9 cellular contexts compared by ENCODE assay signal in genomic region chr13:22040810-22041364, GRCh38.
DNase-seq lines count a peak whose midpoint lies in the region; ATAC-seq, FAIRE-seq and TF ChIP-seq lines count a peak whose summit lies in the region.
"Had no signal": no experiment of that assay in that cellular context is flagged by ENCODE, and none has a peak within 500 bp of the region (broad histone marks: within the 10 kb centered on the region; RNA-seq: fewer than 3 reads in every experiment).

No MANE protein-coding gene starts in this region.

- 87 to 88% methylated on average over 23 of the region's 23 CpGs for WGBS in thyroid gland, 2 donors

- no peaks in the 10 kb centered on the region for H3K36me3 ChIP-seq in effector memory CD4-positive, alpha-beta T cell (ENCODE audit: control insufficient read depth, insufficient read depth, low read length)
- no peaks in the 10 kb centered on the region for H3K36me3 ChIP-seq in thyroid gland

- peaks cover 10% of the 10 kb centered on the region for H3K9me3 Mint-ChIP-seq in nephron

- no peaks in the 10 kb centered on the region for H3K4me1 ChIP-seq in effector memory CD4-positive, alpha-beta T cell (ENCODE audit: control insufficient read depth, insufficient read depth, low read length, poor library complexity, severe bottlenecking)
- H3K4me1 ChIP-seq in thyroid gland = no peaks in the 10 kb centered on the region

- H3K27ac Mint-ChIP-seq in nephron = peak overlapping the region in 1 of 3 experiments; percentile 37

- H3K36me3 Mint-ChIP-seq in nephron (ENCODE audit: low read depth) = peaks cover 5% of the 10 kb centered on the region

- no peaks in the 10 kb centered on the region for H3K9me3 ChIP-seq in effector memory CD4-positive, alpha-beta T cell (ENCODE audit: control insufficient read depth, low read length)
- no peaks in the 10 kb centered on the region for H3K9me3 ChIP-seq in thyroid gland

- no peaks in the 10 kb centered on the region for H3K27me3 ChIP-seq in effector memory CD4-positive, alpha-beta T cell (replicated peaks; ENCODE audit: control insufficient read depth, insufficient read depth, low read length, poor library complexity, severe bottlenecking)
- no peaks in the 10 kb centered on the region for H3K27me3 ChIP-seq in thyroid gland

- no peak overlapping the region for H3K27ac ChIP-seq in effector memory CD4-positive, alpha-beta T cell (ENCODE audit: insufficient read depth, low read length, poor library complexity, severe bottlenecking)
- no peak overlapping the region for H3K27ac ChIP-seq in thyroid gland

- DNase-seq in NCI-H510A treated with DMSO at 0.1 percent for 48 hours (lab: John Stamatoyannopoulos, UW) (peak; percentile 7), thyroid gland (no peak), GM12892 (ENCODE audit: insufficient read length) (no peak)
- no peak for DNase-seq in effector memory CD4-positive, alpha-beta T cell
- DNase-seq: EL had no signal

- H3K4me1 Mint-ChIP-seq in nephron = no peaks in the 10 kb centered on the region

- no peak for TF ChIP-seq POLR2A in thyroid gland (IDR thresholded peaks at IDR 0.05)
- TF ChIP-seq POLR2A in GM12892 (IDR thresholded peaks at IDR 0.05; ENCODE audit: low read depth, low read length) = no peak

- ATAC-seq in GM18868 (IDR thresholded peaks at IDR 0.05; ENCODE audit: unreplicated experiment) (peak; percentile 70), GM21526 (IDR thresholded peaks at IDR 0.05; ENCODE audit: low FRiP score, unreplicated experiment) (no peak), HG03442 (IDR thresholded peaks at IDR 0.05; ENCODE audit: unreplicated experiment) (no peak)

- intact Hi-C loops in thyroid gland (cut with DNase I) = no loop called here

- H3K4me3 Mint-ChIP-seq in nephron = peak overlapping the region; percentile 77 to 84 (median 78)

- peak overlapping the region; percentile 30 for H3K4me3 ChIP-seq in effector memory CD4-positive, alpha-beta T cell (ENCODE audit: insufficient read depth, low read depth, low read length, poor library complexity, severe bottlenecking)
- no peak overlapping the region for H3K4me3 ChIP-seq in thyroid gland (replicated peaks in 1 of 3)

- no peak for TF ChIP-seq CTCF in nephron (IDR thresholded peaks at IDR 0.05; ENCODE audit: unreplicated experiment in 3 of 3)
- no peak for TF ChIP-seq CTCF in thyroid gland (IDR thresholded peaks at IDR 0.05)

- FAIRE-seq in GM12892 (lab: Jason Lieb, UNC) = no peak

- H3K27me3 Mint-ChIP-seq in nephron (ENCODE audit: low read depth) = peaks cover 4% of the 10 kb centered on the region
